In genomic region chr4:39719804-39720580, GRCh38 we compare ENCODE assay signal across 19 cellular contexts. TPM values are rescaled to one million over a fixed set of nuclear protein-coding genes. Genes with fewer than 3 reads are reported as not detected.
A peak's percentile ranks its signal among the peaks of the same experiment; 100 is the strongest.
DNase-seq lines count a peak whose midpoint lies in the region; ATAC-seq, FAIRE-seq and TF ChIP-seq lines count a peak whose summit lies in the region.
"Had no signal": no experiment of that assay in that cellular context is flagged by ENCODE, and none has a peak within 500 bp of the region (broad histone marks: within the 10 kb centered on the region; RNA-seq: fewer than 3 reads in every experiment).

No MANE protein-coding gene starts in this region.

- H2BK20ac ChIP-seq in IMR-90 (ENCODE audit: low read depth, low read length) = no peak overlapping the region

- peaks cover 95% of the 10 kb centered on the region for H3K79me2 ChIP-seq in K562 (ENCODE audit: control insufficient read depth, insufficient read depth, low read length)

- H4K8ac ChIP-seq in IMR-90 (ENCODE audit: low read depth in 2 of 2, low read length in 2 of 2) = no peak overlapping the region

- H3K27ac ChIP-seq in CD8-positive, alpha-beta T cell (ENCODE audit: low read depth, low read length) = no peak overlapping the region
- H3K27ac ChIP-seq in IMR-90 (ENCODE audit: insufficient read depth, low read length) = no peak overlapping the region
- no peak overlapping the region for H3K27ac ChIP-seq in K562 (ENCODE audit: extremely low read depth, low read depth, low read length)
- H3K27ac ChIP-seq: parathyroid adenoma had no signal

- H3K27ac Mint-ChIP-seq in CD8-positive, alpha-beta T cell = peak overlapping the region; percentile 34
- peak overlapping the region in 9 of 10 donors; percentile 4 to 79 (median 28) for H3K27ac Mint-ChIP-seq in naive thymus-derived CD8-positive, alpha-beta T cell
- H3K27ac Mint-ChIP-seq in T-helper 2 cell treated with Interferon-gamma antibody and Interleukin-4, amounts not matched to agents 5 μg/mL and 100 μg/mL, for 36 hours = no peak overlapping the region

- peaks cover 6 to 59% of the 10 kb centered on the region in 2 experiments for H3K79me1 ChIP-seq in IMR-90 (ENCODE audit: low read depth in 1 of 2, low read length in 2 of 2)

- no peaks in the 10 kb centered on the region for H3K9me3 Mint-ChIP-seq in CD8-positive, alpha-beta T cell
- no peaks in the 10 kb centered on the region for H3K9me3 Mint-ChIP-seq in naive thymus-derived CD8-positive, alpha-beta T cell
- H3K9me3 Mint-ChIP-seq in T-helper 2 cell treated with Interferon-gamma antibody and Interleukin-4, amounts not matched to agents 5 μg/mL and 100 μg/mL, for 36 hours = no peaks in the 10 kb centered on the region

- in situ Hi-C loops in IMR-90 (cut with MboI; ENCODE audit: low sequenced_read_pairs) (no loop called here), K562 (cut with MboI) (no loop called here)

- ATAC-seq in CD8-positive, alpha-beta T cell = no peak
- ATAC-seq in IMR-90 (ENCODE audit: low read depth) (peak; percentile 86), K562 (no peak), mucosa of descending colon (no peak)
- no peak for ATAC-seq in naive thymus-derived CD8-positive, alpha-beta T cell

- no peak overlapping the region for H3K18ac ChIP-seq in IMR-90 (ENCODE audit: low read depth, low read length)

- dilution Hi-C loops in IMR-90 (cut with HindIII; ENCODE audit: low sequenced_read_pairs, unreplicated experiment) = no loop called here

- H3K23ac ChIP-seq in IMR-90 (ENCODE audit: low read depth, low read length) = no peak overlapping the region

- no peak overlapping the region for H2BK120ac ChIP-seq in IMR-90 (ENCODE audit: low read depth, low read length)

- peaks cover 58% of the 10 kb centered on the region for H3K4me1 Mint-ChIP-seq in CD8-positive, alpha-beta T cell (ENCODE audit: low read depth)
- peaks cover 29 to 72% (median 62%) of the 10 kb centered on the region in 4 donors for H3K4me1 Mint-ChIP-seq in naive thymus-derived CD8-positive, alpha-beta T cell
- peaks cover 30% of the 10 kb centered on the region for H3K4me1 Mint-ChIP-seq in T-helper 2 cell treated with Interferon-gamma antibody and Interleukin-4, amounts not matched to agents 5 μg/mL and 100 μg/mL, for 36 hours (ENCODE audit: low read depth)

- no peak overlapping the region for H2BK15ac ChIP-seq in IMR-90 (ENCODE audit: low read depth, low read length)

- no peak for TF ChIP-seq EP300 in K562 (IDR thresholded peaks at IDR 0.05; ENCODE audit: low read length)

- H3K4me3 Mint-ChIP-seq in CD8-positive, alpha-beta T cell = no peak overlapping the region
- peak overlapping the region in 4 of 10 donors; percentile 1 to 33 (median 9) for H3K4me3 Mint-ChIP-seq in naive thymus-derived CD8-positive, alpha-beta T cell
- no peak overlapping the region for H3K4me3 Mint-ChIP-seq in T-helper 2 cell treated with Interferon-gamma antibody and Interleukin-4, amounts not matched to agents 5 μg/mL and 100 μg/mL, for 36 hours
- H3K4me3 Mint-ChIP-seq: B cell, brain had no signal

- H3K9ac ChIP-seq in IMR-90 (ENCODE audit: low read depth, low read length) = no peak overlapping the region
- no peak overlapping the region for H3K9ac ChIP-seq in K562 (ENCODE audit: insufficient read depth in 1 of 2, low read depth in 2 of 2, low read length in 2 of 2)
- H3K9ac ChIP-seq: parathyroid adenoma had no signal

- H3K4me3 ChIP-seq in CD8-positive, alpha-beta T cell (ENCODE audit: low read depth, low read length) = no peak overlapping the region
- no peak overlapping the region for H3K4me3 ChIP-seq in IMR-90 (ENCODE audit: insufficient read depth, low read depth, low read length)
- H3K4me3 ChIP-seq in K562 = no peak overlapping the region
- no peak overlapping the region for H3K4me3 ChIP-seq in mucosa of descending colon

- no peak overlapping the region for H2AK5ac ChIP-seq in IMR-90 (ENCODE audit: low read depth, low read length)

- H3K9me3 ChIP-seq in CD8-positive, alpha-beta T cell (ENCODE audit: low read length) = no peaks in the 10 kb centered on the region
- H3K9me3 ChIP-seq in IMR-90 (ENCODE audit: control insufficient read depth, insufficient read depth, low read length) (no peaks in the 10 kb centered on the region), K562 (replicated peaks; ENCODE audit: control insufficient read depth, insufficient read depth, low read depth, low read length) (no peaks in the 10 kb centered on the region), mucosa of descending colon (no peaks in the 10 kb centered on the region)

- H2AFZ ChIP-seq in IMR-90 (replicated peaks; ENCODE audit: low read length, poor library complexity) (no peak overlapping the region), K562 (ENCODE audit: low read depth, low read length) (no peak overlapping the region)
- H2AFZ ChIP-seq: parathyroid adenoma had no signal

- TF ChIP-seq POLR2A in IMR-90 (IDR thresholded peaks at IDR 0.05; ENCODE audit: low read depth, low read length) = no peak
- no peak for TF ChIP-seq POLR2A in K562 (conservative IDR thresholded peaks at IDR 0.05)

- intact Hi-C loops in CD8-positive, alpha-beta T cell (cut with DNase I, micrococcal nuclease) = no loop called here
- intact Hi-C loops in IMR-90 (cut with micrococcal nuclease) (no loop called here), K562 (cut with micrococcal nuclease) (no loop called here), mucosa of descending colon (cut with DNase I, micrococcal nuclease) (no loop called here)

- no peak overlapping the region for H3K14ac ChIP-seq in IMR-90 (replicated peaks; ENCODE audit: low read depth, low read length)

- POLR2A ChIA-PET in CD8-positive, alpha-beta T cell (lab: Charles Lee) = no interaction called here
- POLR2A ChIA-PET in IMR-90 (lab: Charles Lee; ENCODE audit: unreplicated experiment) (no interaction called here), K562 (lab: Yijun Ruan, JAX) (interaction anchor here (1.0 to 2.0 kb wide), 5 partner anchors 8 to 16 kb away, joined by 3 to 10 read pairs (median 6); no protein-coding TSS in a partner anchor)
- POLR2A ChIA-PET in naive thymus-derived CD8-positive, alpha-beta T cell (lab: Charles Lee) = no interaction called here

- BruUV-seq in IMR-90 (replicated peaks; lab: Mats Ljungman, UMichigan) = no TSS peak
- no TSS peak for BruUV-seq in K562 (replicated peaks; lab: Mats Ljungman, UMichigan)

- H2BK5ac ChIP-seq in IMR-90 (ENCODE audit: low read depth, low read length, poor library complexity, severe bottlenecking) = no peak overlapping the region

- H3K4me2 ChIP-seq in IMR-90 (ENCODE audit: low read depth, low read length) (no peak overlapping the region; the same call in 1 of the 2 replicates), K562 (ENCODE audit: insufficient read depth, low read length) (no peak overlapping the region)

- H3K36me3 Mint-ChIP-seq in CD8-positive, alpha-beta T cell = peaks cover 28% of the 10 kb centered on the region
- H3K36me3 Mint-ChIP-seq in naive thymus-derived CD8-positive, alpha-beta T cell = peaks cover 5 to 34% (median 6%) of the 10 kb centered on the region in 3 donors
- H3K36me3 Mint-ChIP-seq in T-helper 2 cell treated with Interferon-gamma antibody and Interleukin-4, amounts not matched to agents 5 μg/mL and 100 μg/mL, for 36 hours (ENCODE audit: low read depth) = peaks cover 21% of the 10 kb centered on the region

- TF ChIP-seq RAD21 in IMR-90 (IDR thresholded peaks at IDR 0.05; ENCODE audit: low read length) (no peak), K562 (CRISPR knock-in tag; conservative IDR thresholded peaks at IDR 0.05 in 1 of 2, IDR thresholded peaks at IDR 0.05 in 1 of 2) (no peak)

- no peak for DNase-seq in CD8-positive, alpha-beta T cell
- peak; percentile 71 for DNase-seq in IMR-90
- no peak for DNase-seq in K562 (ENCODE audit: extremely low read depth in 1 of 4, low spot score in 3 of 4)
- DNase-seq in naive thymus-derived CD8-positive, alpha-beta T cell = no peak
- no peak for DNase-seq in anterior cingulate cortex (lab: John Stamatoyannopoulos, UW)
- no peak for DNase-seq in T-helper 2 cell treated with Interferon-gamma antibody and Interleukin-4, amounts not matched to agents 5 μg/mL and 100 μg/mL, for 36 hours (ENCODE audit: low spot score)
- no peak for DNase-seq in hypothalamus (lab: John Stamatoyannopoulos, UW)
- no peak for DNase-seq in mucosa of descending colon
- DNase-seq: activated CD4-positive, CD25-positive, alpha-beta regulatory T cell treated with anti-CD3 and anti-CD28 coated beads, Interleukin-2, amount 50 U/mL, for 72 hours; DND-41; effector CD4-positive, alpha-beta T cell; NCI-H187; NCI-H510A treated with DMSO at 0.1 percent for 48 hours; substantia nigra; T-helper 1 cell had no signal

- H3K27me3 ChIP-seq in CD8-positive, alpha-beta T cell (ENCODE audit: insufficient read depth, low read length) = no peaks in the 10 kb centered on the region
- H3K27me3 ChIP-seq in IMR-90 (ENCODE audit: control insufficient read depth, insufficient read depth, low read length) (no peaks in the 10 kb centered on the region), K562 (ENCODE audit: control insufficient read depth in 2 of 2, insufficient read depth in 2 of 2, low read length in 2 of 2) (no peaks in the 10 kb centered on the region)

- H3K27me3 Mint-ChIP-seq in CD8-positive, alpha-beta T cell (ENCODE audit: low read depth) = no peaks in the 10 kb centered on the region
- no peaks in the 10 kb centered on the region for H3K27me3 Mint-ChIP-seq in naive thymus-derived CD8-positive, alpha-beta T cell
- H3K27me3 Mint-ChIP-seq in T-helper 2 cell treated with Interferon-gamma antibody and Interleukin-4, amounts not matched to agents 5 μg/mL and 100 μg/mL, for 36 hours (ENCODE audit: low read depth) = no peaks in the 10 kb centered on the region
- H3K27me3 Mint-ChIP-seq: B cell, brain had no signal

- H3K36me3 ChIP-seq in CD8-positive, alpha-beta T cell (ENCODE audit: insufficient read depth, low read length) = no peaks in the 10 kb centered on the region
- H3K36me3 ChIP-seq in IMR-90 (ENCODE audit: control insufficient read depth, insufficient read depth, low read length) = no peaks in the 10 kb centered on the region; the same call in 1 of the 2 replicates
- peaks cover 44% of the 10 kb centered on the region; the same call in 2 of the 3 replicates for H3K36me3 ChIP-seq in K562 (ENCODE audit: control insufficient read depth, insufficient read depth, low read length)
- H3K36me3 ChIP-seq in mucosa of descending colon (ENCODE audit: low read depth) = no peaks in the 10 kb centered on the region

- H4K20me1 ChIP-seq in IMR-90 (ENCODE audit: insufficient read depth, low read length) (peaks cover 88% of the 10 kb centered on the region), K562 (replicated peaks; ENCODE audit: control insufficient read depth, insufficient read depth, low read length) (peaks cover 19% of the 10 kb centered on the region; the same call in 1 of the 2 replicates)

- no peaks in the 10 kb centered on the region; the same call in 1 of the 2 replicates for H3K9me1 ChIP-seq in IMR-90 (ENCODE audit: insufficient read depth, low read length)
- H3K9me1 ChIP-seq in K562 (ENCODE audit: control insufficient read depth, insufficient read depth, low read length) = no peaks in the 10 kb centered on the region

- H3K4ac ChIP-seq in IMR-90 (ENCODE audit: low read depth, low read length) = no peak overlapping the region

- H4K5ac ChIP-seq in IMR-90 (ENCODE audit: low read depth, low read length) = no peak overlapping the region

- no peak for TF ChIP-seq CTCF in CD8-positive, alpha-beta T cell (IDR thresholded peaks at IDR 0.05)
- TF ChIP-seq CTCF in IMR-90 (conservative IDR thresholded peaks at IDR 0.05; ENCODE audit: low read depth, low read length) (no peak), K562 (IDR thresholded peaks at IDR 0.05 in 2 of 3, conservative IDR thresholded peaks at IDR 0.05 in 1 of 3; ENCODE audit: insufficient read depth in 2 of 3, low read depth in 1 of 3, low read length in 3 of 3) (no peak), mucosa of descending colon (IDR thresholded peaks at IDR 0.05) (no peak)

- H3K4me1 ChIP-seq in CD8-positive, alpha-beta T cell (ENCODE audit: insufficient read depth, low read length) = peaks cover 29% of the 10 kb centered on the region
- H3K4me1 ChIP-seq in IMR-90 (ENCODE audit: control insufficient read depth, insufficient read depth, low read length) = peaks cover 5% of the 10 kb centered on the region; the same call in 1 of the 2 replicates
- H3K4me1 ChIP-seq in K562 (replicated peaks in 1 of 2; ENCODE audit: control insufficient read depth in 2 of 2, insufficient read depth in 2 of 2, low read length in 2 of 2) = peaks cover 0 to 9% of the 10 kb centered on the region in 2 experiments; a peak in 2 of 5 replicates
- H3K4me1 ChIP-seq in mucosa of descending colon (ENCODE audit: low read depth) = peaks cover 11% of the 10 kb centered on the region

- no peak overlapping the region for H2AK9ac ChIP-seq in IMR-90 (replicated peaks; ENCODE audit: low read depth, low read length, poor library complexity)

- CTCF ChIA-PET in CD8-positive, alpha-beta T cell (lab: Charles Lee) = interaction anchor here (0.6 kb wide), 1 partner anchor 108 kb away, joined by 3 read pairs; no protein-coding TSS in a partner anchor
- CTCF ChIA-PET in IMR-90 (lab: Yijun Ruan, JAX) = interaction anchor here (1.8 kb wide), 1 partner anchor 11 kb away, joined by 4 read pairs; no protein-coding TSS in a partner anchor
- CTCF ChIA-PET in K562 (lab: Yijun Ruan, JAX; ENCODE audit: low intra/inter-chr PET ratio) = no interaction called here

- H4K91ac ChIP-seq in IMR-90 (ENCODE audit: insufficient read depth, low read depth, low read length) = no peak overlapping the region

- H3K56ac ChIP-seq in IMR-90 (ENCODE audit: extremely low read depth, insufficient read depth, low read length) = no peak overlapping the region

- FAIRE-seq in K562 (lab: Jason Lieb, UNC) = no peak
- FAIRE-seq: frontal cortex had no signal

RNA-seq across cellular contexts. Expression of gene UBE2K, which starts 22.1 kb away (rescaled TPM):
- 10 to 100 TPM; 33.1 to 35.8 TPM for total RNA-seq in CD8-positive, alpha-beta T cell
- total RNA-seq in IMR-90 (2012; rRNA removed) (17.7 and 24.4 TPM in 2 replicates), K562 (2014; rRNA removed) (60.5 and 99.0 TPM in 2 replicates), K562 (2014; rRNA removed; fragmentation: Illumina TruSeq; extraction: Trizol) (32.1 and 39.6 TPM in 2 replicates), K562 (2015; rRNA removed; fragmentation: Illumina TruSeq; extraction: Trizol) (25.5 and 29.8 TPM in 2 replicates), K562 (2021) (103 and 121 TPM in 2 replicates), mucosa of descending colon (10 to 100 TPM; 82.0 to 89.0 (median 86.7) TPM)
- polyA plus RNA-seq in IMR-90 (2012; rRNA removed) (41.7 and 44.8 TPM in 2 replicates), K562 (2011; rRNA removed) (133 and 190 TPM in 2 replicates), K562 (2014; fragmentation: Illumina TruSeq; extraction: Trizol) (74.2 and 77.5 TPM in 2 replicates), K562 (2014; fragmentation: Nextera tagmentation; extraction: Ambion mirVana) (10 to 100 TPM; 48.4 to 62.6 TPM), K562 (2014; rRNA removed) (88.6 and 142 TPM in 2 replicates)
- 19.5 and 24.5 TPM in 2 replicates for polyA plus RNA-seq in IMR-90 (2012; cell fraction: cytosol; rRNA removed)
- 3.2 and 20.8 TPM in 2 replicates for polyA plus RNA-seq in IMR-90 (2012; cell fraction: nucleus; rRNA removed; ENCODE audit: low replicate concordance)
- 14.5 and 47.2 TPM in 2 replicates for total RNA-seq in K562 (2011; cell fraction: chromatin; rRNA removed; ENCODE audit: low replicate concordance)
- 15.8 and 18.4 TPM in 2 replicates for total RNA-seq in K562 (2011; cell fraction: nucleolus; rRNA removed)
- total RNA-seq in K562 (2011; cell fraction: nucleoplasm; rRNA removed) = 30.0 and 56.6 TPM in 2 replicates
- 52.2 and 63.3 TPM in 2 replicates for polyA plus RNA-seq in K562 (2011; cell fraction: cytosol; rRNA removed)
- polyA plus RNA-seq in K562 (2011; cell fraction: nucleus; rRNA removed) = 16.8 and 24.8 TPM in 2 replicates
- 76.3 and 178 TPM in 2 replicates for polyA plus RNA-seq in K562 (2012)
- 78.7 and 92.4 TPM in 2 replicates for polyA minus RNA-seq in K562 (2011; rRNA and poly(A)+ RNA removed)
- polyA minus RNA-seq in K562 (2011; cell fraction: cytosol; rRNA and poly(A)+ RNA removed) = 34.0 and 48.8 TPM in 2 replicates
- polyA minus RNA-seq in K562 (2011; cell fraction: nucleus; rRNA and poly(A)+ RNA removed) = 6.9 and 12.9 TPM in 2 replicates
- total RNA-seq in naive thymus-derived CD8-positive, alpha-beta T cell = 10 to 100 TPM; 39.6 to 55.0 TPM
- polyA plus RNA-seq in naive thymus-derived CD8-positive, alpha-beta T cell = 10 to 100 TPM; 59.7 to 67.5 (median 61.6) TPM
